ENCODE assay signal across 14 cellular contexts in the genomic region with DNA sequence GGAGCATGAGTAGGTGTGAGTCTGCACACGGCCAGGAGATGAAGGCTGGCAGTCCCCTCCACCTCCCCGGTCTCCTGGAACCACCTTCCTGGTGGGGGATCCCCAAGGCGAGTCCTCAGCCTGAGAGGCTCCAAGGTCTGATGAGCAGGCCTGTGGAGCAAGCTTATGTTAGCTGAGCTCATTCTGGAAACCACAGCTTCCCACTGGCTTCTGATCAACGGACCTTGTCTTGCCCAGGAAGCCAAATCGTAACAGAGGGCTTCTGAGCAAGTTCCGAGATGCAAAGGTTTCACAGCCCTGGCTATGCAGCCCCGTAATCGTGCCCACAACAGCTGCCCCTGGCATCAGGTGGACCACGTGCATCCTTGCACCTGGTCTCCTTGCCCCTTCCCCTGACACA. TPM values are rescaled to one million over a fixed set of nuclear protein-coding genes. Genes with fewer than 3 reads are reported as not detected.
DNase-seq lines count a peak whose midpoint lies in the region; ATAC-seq and TF ChIP-seq lines count a peak whose summit lies in the region.
"Had no signal": no experiment of that assay in that cellular context is flagged by ENCODE, and none has a peak within 500 bp of the region (broad histone marks: within the 10 kb centered on the region; RNA-seq: fewer than 3 reads in every experiment).

No MANE protein-coding gene starts in this region.

- no peak overlapping the region for H3K4me3 ChIP-seq in OCI-LY3 (ENCODE audit: low read length)
- H3K4me3 ChIP-seq in neuronal stem cell (ENCODE audit: low read length in 2 of 2), result no peak overlapping the region
- H3K4me3 ChIP-seq in prostate gland, result no peak overlapping the region
- H3K4me3 ChIP-seq: adrenal gland, PC-9 had no signal

- H2BK12ac ChIP-seq in neuronal stem cell (ENCODE audit: low read length), result no peak overlapping the region

- H3K79me2 ChIP-seq in OCI-LY3 (ENCODE audit: low read length), result no peaks in the 10 kb centered on the region

- H3K9me3 ChIP-seq in OCI-LY3 (ENCODE audit: insufficient read depth, low read length) (no peaks in the 10 kb centered on the region), neuronal stem cell (replicated peaks in 1 of 2; ENCODE audit: control insufficient read depth in 2 of 2, insufficient read depth in 1 of 2, low read depth in 1 of 2, low read length in 2 of 2) (peaks cover 4 to 6% of the 10 kb centered on the region in 2 donors), prostate gland (no peaks in the 10 kb centered on the region)
- H3K9me3 ChIP-seq: adrenal gland had no signal

- H3K4me1 ChIP-seq in OCI-LY3 (ENCODE audit: low read length), result peaks cover 49% of the 10 kb centered on the region
- peaks cover 0 to 5% of the 10 kb centered on the region in 2 donors for H3K4me1 ChIP-seq in neuronal stem cell (ENCODE audit: control insufficient read depth in 2 of 2, insufficient read depth in 1 of 2, low read depth in 1 of 2, low read length in 2 of 2)
- no peaks in the 10 kb centered on the region for H3K4me1 ChIP-seq in prostate gland (replicated peaks)

- intact Hi-C loops in prostate gland (cut with DNase I), result no loop called here
- intact Hi-C loops in sciatic nerve (cut with DNase I), result no loop called here

- no peaks in the 10 kb centered on the region for H3K27me3 ChIP-seq in OCI-LY3 (ENCODE audit: low read depth, low read length)
- peaks cover 0 to 34% (median 6%) of the 10 kb centered on the region in 3 experiments for H3K27me3 ChIP-seq in neuronal stem cell (ENCODE audit: control insufficient read depth in 3 of 3, insufficient read depth in 3 of 3, low read depth in 1 of 3, low read length in 3 of 3)
- no peaks in the 10 kb centered on the region for H3K27me3 ChIP-seq in prostate gland (replicated peaks; ENCODE audit: insufficient read depth)
- H3K27me3 ChIP-seq: adrenal gland had no signal

- H3K14ac ChIP-seq in neuronal stem cell (ENCODE audit: low read length), result no peak overlapping the region

- no peaks in the 10 kb centered on the region for H3K79me1 ChIP-seq in neuronal stem cell (ENCODE audit: low read depth, low read length)

- no peak for TF ChIP-seq CTCF in OCI-LY3 (IDR thresholded peaks at IDR 0.05; ENCODE audit: low read depth, low read length)
- TF ChIP-seq CTCF in prostate gland (IDR thresholded peaks at IDR 0.05), result no peak

- DNase-seq in neuronal stem cell (ENCODE audit: low spot score), result no peak
- DNase-seq in prostate gland (ENCODE audit: low spot score), result no peak
- DNase-seq in sciatic nerve (ENCODE audit: low spot score), result no peak
- no peak for DNase-seq in SHP77 treated with DMSO at 0.1 percent for 48 hours (lab: John Stamatoyannopoulos, UW)
- DNase-seq: COR-L47, NCI-H345, PC-9, T-helper 2 cell had no signal

- no peak overlapping the region for H3K4ac ChIP-seq in neuronal stem cell (ENCODE audit: low read length)

- H3K9ac ChIP-seq in OCI-LY3 (ENCODE audit: low read length) (no peak overlapping the region), neuronal stem cell (ENCODE audit: low read depth, low read length, poor library complexity) (no peak overlapping the region)

- H4K91ac ChIP-seq in neuronal stem cell (ENCODE audit: low read depth, low read length, poor library complexity), result no peak overlapping the region

- H3K4me2 ChIP-seq in OCI-LY3 (ENCODE audit: low read length) (peak overlapping the region; percentile 45), neuronal stem cell (ENCODE audit: insufficient read depth, low read length, poor library complexity, severe bottlenecking) (no peak overlapping the region)
- H3K4me2 ChIP-seq: PC-9 had no signal

- ATAC-seq in GM18868 (IDR thresholded peaks at IDR 0.05; ENCODE audit: unreplicated experiment), result peak; percentile 29
- peak; percentile 50 for ATAC-seq in HG02610 (IDR thresholded peaks at IDR 0.05; ENCODE audit: unreplicated experiment)
- ATAC-seq in sciatic nerve, result no peak

- no peak overlapping the region for H2BK120ac ChIP-seq in neuronal stem cell (ENCODE audit: low read depth, low read length)

- H2AFZ ChIP-seq in OCI-LY3 (ENCODE audit: low read depth, low read length), result no peak overlapping the region
- no peak overlapping the region for H2AFZ ChIP-seq in neuronal stem cell (ENCODE audit: low read length)
- H2AFZ ChIP-seq: PC-9 had no signal

- H3K23ac ChIP-seq in neuronal stem cell (ENCODE audit: low read depth, low read length, poor library complexity), result peak overlapping the region; percentile 19

- H3K27ac ChIP-seq in OCI-LY3 (ENCODE audit: low read length) (no peak overlapping the region), neuronal stem cell (replicated peaks; ENCODE audit: low read length) (no peak overlapping the region), prostate gland (no peak overlapping the region)
- H3K27ac ChIP-seq: adrenal gland, PC-9 had no signal

- WGBS in neuronal stem cell (ENCODE audit: extremely low coverage in 2 of 2, insufficient read length in 2 of 2, insufficient replicate concordance in 1 of 2), 2 donors, result no CpG with 5 or more reads among the region's 9 CpGs
- WGBS in prostate gland, result 91% methylated on average over 9 of the region's 9 CpGs

- no peaks in the 10 kb centered on the region for H4K20me1 ChIP-seq in OCI-LY3 (ENCODE audit: insufficient read depth, low read length)

- H3K36me3 ChIP-seq in OCI-LY3 (replicated peaks; ENCODE audit: low read depth, low read length), result no peaks in the 10 kb centered on the region
- H3K36me3 ChIP-seq in neuronal stem cell (replicated peaks in 1 of 2; ENCODE audit: control insufficient read depth in 2 of 2, insufficient read depth in 2 of 2, low read length in 2 of 2), result no peaks in the 10 kb centered on the region
- no peaks in the 10 kb centered on the region for H3K36me3 ChIP-seq in prostate gland
- H3K36me3 ChIP-seq: adrenal gland had no signal

- peak overlapping the region; percentile 46 for H3K18ac ChIP-seq in neuronal stem cell (ENCODE audit: low read length)

- TF ChIP-seq POLR2A in prostate gland (IDR thresholded peaks at IDR 0.05), result no peak

- no peak overlapping the region for H2AK5ac ChIP-seq in neuronal stem cell (ENCODE audit: low read depth, low read length)

- H4K8ac ChIP-seq in neuronal stem cell (ENCODE audit: low read depth, low read length), result no peak overlapping the region

- peak overlapping the region; percentile 6 for H2BK5ac ChIP-seq in neuronal stem cell (ENCODE audit: low read length)

- no peak overlapping the region for H2BK15ac ChIP-seq in neuronal stem cell (ENCODE audit: low read length)

RNA-seq across cellular contexts. Expression of a gene that starts 28.8 kb away (rescaled TPM):
- not detected for polyA plus RNA-seq in neuronal stem cell (2013, experiment 1 of 2)
- not detected for polyA plus RNA-seq in neuronal stem cell (2013, experiment 2 of 2)
- total RNA-seq in prostate gland, result 1 to 10 TPM in 1 of 2 donors, under 1 TPM in 1; 0.77 to 3.0 TPM
- total RNA-seq in sciatic nerve, result 0.18 TPM
- total RNA-seq: PC-9, temporal lobe had no signal

RNA-seq across cellular contexts. Expression of a gene that starts 42.1 kb away (rescaled TPM):
- polyA plus RNA-seq in neuronal stem cell (2013, experiment 1 of 2), result not detected
- not detected for polyA plus RNA-seq in neuronal stem cell (2013, experiment 2 of 2)
- 1 to 10 TPM in 1 of 2 donors, not detected in 1; 1.8 TPM for total RNA-seq in prostate gland
- not detected for total RNA-seq in sciatic nerve
- total RNA-seq: adrenal gland, mucosa of gallbladder, PC-9, temporal lobe had no signal
- polyA plus RNA-seq: adrenal gland had no signal
